8 cellular contexts compared by ENCODE assay signal in the genomic region with DNA sequence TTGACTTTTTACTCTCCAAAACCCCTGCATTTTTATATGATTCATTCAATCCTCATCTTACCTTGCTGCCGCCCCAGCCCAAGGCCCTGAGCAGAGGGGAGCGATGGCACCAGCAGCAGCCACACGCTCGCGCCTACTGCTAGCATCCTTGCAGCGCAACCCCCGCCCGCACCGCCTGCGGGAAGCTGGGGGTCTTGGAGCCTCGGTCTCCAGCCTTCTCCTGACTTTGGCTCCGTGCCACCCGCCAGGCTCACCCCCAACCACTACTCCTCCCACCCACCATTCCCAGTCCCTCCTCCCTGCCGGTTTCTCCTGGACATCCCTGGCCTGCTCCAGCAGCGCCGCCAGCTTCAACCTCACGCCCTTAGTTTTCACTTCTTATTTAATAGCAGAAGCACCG.
"Had no signal": no experiment of that assay in that cellular context is flagged by ENCODE, and none has a peak within 500 bp of the region (broad histone marks: within the 10 kb centered on the region; RNA-seq: fewer than 3 reads in every experiment).

No MANE protein-coding gene starts in this region.

- FAIRE-seq: HTR-8/SVneo, K562 had no signal

- H3K9ac ChIP-seq: GM23248 had no signal

- DNase-seq: GM23248, GOT3, H9, HCEC 1CT, IMR-90, KG1 had no signal

- H3K27ac ChIP-seq: GM23248 had no signal

- H3K4me3 ChIP-seq: GM23248, K562 had no signal

- H2AFZ ChIP-seq: GM23248 had no signal
